22 cellular contexts compared by ENCODE assay signal in the genomic region with DNA sequence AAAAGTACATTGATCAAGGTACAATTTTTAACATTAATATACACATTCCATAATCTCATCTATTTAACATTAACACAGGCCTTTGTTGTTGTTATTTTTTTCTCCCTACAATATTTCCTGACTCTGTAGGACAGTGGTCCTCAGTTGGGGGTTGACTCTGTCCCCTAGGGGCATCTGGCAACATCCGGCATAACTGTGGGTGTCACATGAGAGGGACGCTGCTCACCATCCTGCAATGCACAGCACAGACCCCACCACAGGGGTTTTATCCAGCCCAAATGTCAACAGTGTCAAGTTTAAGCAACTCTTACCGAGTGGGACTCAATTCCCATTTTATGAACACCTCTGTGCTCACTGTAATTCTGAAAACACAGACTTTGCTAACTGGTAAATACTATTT. TPM values are rescaled to one million over a fixed set of nuclear protein-coding genes. Genes with fewer than 3 reads are reported as not detected.
"Had no signal": no experiment of that assay in that cellular context is flagged by ENCODE, and none has a peak within 500 bp of the region (broad histone marks: within the 10 kb centered on the region; RNA-seq: fewer than 3 reads in every experiment).

No MANE protein-coding gene starts in this region.

- H3K27me3 Mint-ChIP-seq: activated naive CD8-positive, alpha-beta T cell; effector memory CD8-positive, alpha-beta T cell; stimulated activated memory B cell treated with anti-CD40 and anti-IgM and Interleukin-4, amounts not matched to agents 10 μg/mL and 1 μg/mL and 100 μg/mL, for 72 hours had no signal

- DNase-seq: activated CD4-positive, alpha-beta T cell treated with anti-CD3 and anti-CD28 coated beads, Interleukin-2, amount 50 U/mL, for 1 hour; activated CD4-positive, CD25-positive, alpha-beta regulatory T cell; activated gamma-delta T cell; cerebellar nuclear complex; dermis blood vessel endothelial cell; effector memory CD8-positive, alpha-beta T cell; heart left ventricle; left colon; lower lobe of right lung; midbrain; retina; stimulated activated CD4-positive, alpha-beta T cell treated with anti-CD3 and anti-CD28 coated beads, Interleukin-2, amount 100 ng/mL, for 48 hours; tibial artery had no signal

- H3K9me3 ChIP-seq: heart left ventricle, lower lobe of right lung, tibial artery, vagina had no signal

- H3K27ac ChIP-seq: epithelial cell of prostate, heart left ventricle, lower lobe of right lung, parathyroid adenoma, tibial artery, vagina had no signal

- H3K9me3 Mint-ChIP-seq: effector memory CD8-positive, alpha-beta T cell; stimulated activated memory B cell treated with anti-CD40 and anti-IgM and Interleukin-4, amounts not matched to agents 10 μg/mL and 1 μg/mL and 100 μg/mL, for 72 hours; T-helper 2 cell treated with Interferon-gamma antibody and Interleukin-4, amounts not matched to agents 5 μg/mL and 100 μg/mL, for 36 hours had no signal

- H3K4me3 ChIP-seq: heart left ventricle, lower lobe of right lung, tibial artery, vagina had no signal

- H3K4me3 Mint-ChIP-seq: activated naive CD8-positive, alpha-beta T cell; effector memory CD8-positive, alpha-beta T cell; stimulated activated memory B cell treated with anti-CD40 and anti-IgM and Interleukin-4, amounts not matched to agents 10 μg/mL and 1 μg/mL and 100 μg/mL, for 72 hours; T-helper 2 cell treated with Interferon-gamma antibody and Interleukin-4, amounts not matched to agents 5 μg/mL and 100 μg/mL, for 36 hours had no signal

- H3K9ac ChIP-seq: parathyroid adenoma had no signal

- H2AFZ ChIP-seq: parathyroid adenoma had no signal

- ATAC-seq: effector memory CD8-positive, alpha-beta T cell; heart left ventricle; left colon; lower lobe of right lung; stimulated activated memory B cell treated with anti-CD40 and anti-IgM and Interleukin-4, amounts not matched to agents 10 μg/mL and 1 μg/mL and 100 μg/mL, for 72 hours had no signal

- H3K4me1 ChIP-seq: parathyroid adenoma had no signal

- H3K27ac Mint-ChIP-seq: activated naive CD8-positive, alpha-beta T cell; stimulated activated memory B cell treated with anti-CD40 and anti-IgM and Interleukin-4, amounts not matched to agents 10 μg/mL and 1 μg/mL and 100 μg/mL, for 72 hours; T-helper 2 cell treated with Interferon-gamma antibody and Interleukin-4, amounts not matched to agents 5 μg/mL and 100 μg/mL, for 36 hours had no signal

- H3K27me3 ChIP-seq: heart left ventricle, tibial artery, vagina had no signal

RNA-seq across cellular contexts. Expression of a gene that starts 14.5 kb away (rescaled TPM):
- total RNA-seq: dermis blood vessel endothelial cell, frontal cortex, left colon, lower lobe of right lung, myocyte, subcutaneous adipose tissue, vagina had no signal
